Comparison of ENCODE assay signal across 14 cellular contexts in the genomic region with DNA sequence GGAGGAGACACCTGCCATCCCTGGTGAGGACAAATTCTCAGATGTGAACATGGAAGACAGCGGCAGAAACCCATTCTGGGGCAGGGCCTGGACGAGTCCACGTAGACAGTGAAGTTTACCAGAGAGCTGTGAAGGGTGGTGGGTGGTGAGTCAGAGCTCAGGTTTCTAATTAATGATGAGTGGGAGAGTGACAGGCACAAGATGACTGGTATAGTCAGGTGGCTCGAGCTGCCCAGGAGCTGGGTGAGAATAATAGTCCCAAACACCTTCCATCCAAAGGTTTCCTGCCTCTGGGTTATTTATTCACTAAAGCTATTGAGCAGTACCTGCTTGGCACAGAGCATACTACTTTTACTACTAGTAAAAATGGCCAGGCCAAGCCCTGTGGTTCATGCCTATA. TPM values are rescaled to one million over a fixed set of nuclear protein-coding genes. Genes with fewer than 3 reads are reported as not detected.
A peak's percentile ranks its signal among the peaks of the same experiment; 100 is the strongest.
DNase-seq lines count a peak whose midpoint lies in the region; ATAC-seq lines count a peak whose summit lies in the region.
"Had no signal": no experiment of that assay in that cellular context is flagged by ENCODE, and none has a peak within 500 bp of the region (broad histone marks: within the 10 kb centered on the region; RNA-seq: fewer than 3 reads in every experiment).

No MANE protein-coding gene starts in this region.

- H3K27me3 Mint-ChIP-seq in activated T-helper 2 cell treated with anti-CD3 and anti-CD28 coated beads, Interferon-gamma antibody, Interleukin-2, Interleukin-4, amounts not matched to agents 10 μg/mL and 5 μg/mL and 100 μg/mL, durations not matched to agents 14 hours and 24 hours and 36 hours (ENCODE audit: low read depth), result no peaks in the 10 kb centered on the region
- H3K27me3 Mint-ChIP-seq: activated B cell treated with CpG ODN at 0.5 μM for 24 hours; effector memory CD8-positive, alpha-beta T cell had no signal

- no peaks in the 10 kb centered on the region for H3K9me3 Mint-ChIP-seq in activated T-helper 2 cell treated with anti-CD3 and anti-CD28 coated beads, Interferon-gamma antibody, Interleukin-2, Interleukin-4, amounts not matched to agents 10 μg/mL and 5 μg/mL and 100 μg/mL, durations not matched to agents 14 hours and 24 hours and 36 hours
- H3K9me3 Mint-ChIP-seq: activated B cell treated with CpG ODN at 0.5 μM for 24 hours; effector memory CD8-positive, alpha-beta T cell; H9; nephron had no signal

- no peak overlapping the region for H3K27ac Mint-ChIP-seq in activated T-helper 2 cell treated with anti-CD3 and anti-CD28 coated beads, Interferon-gamma antibody, Interleukin-2, Interleukin-4, amounts not matched to agents 10 μg/mL and 5 μg/mL and 100 μg/mL, durations not matched to agents 14 hours and 24 hours and 36 hours
- H3K27ac Mint-ChIP-seq: activated B cell treated with CpG ODN at 0.5 μM for 24 hours, H9, nephron had no signal

- no peaks in the 10 kb centered on the region for H3K36me3 Mint-ChIP-seq in activated T-helper 2 cell treated with anti-CD3 and anti-CD28 coated beads, Interferon-gamma antibody, Interleukin-2, Interleukin-4, amounts not matched to agents 10 μg/mL and 5 μg/mL and 100 μg/mL, durations not matched to agents 14 hours and 24 hours and 36 hours (ENCODE audit: low read depth)

- DNase-seq in activated CD4-positive, CD25-positive, alpha-beta regulatory T cell (lab: John Stamatoyannopoulos, UW), result no peak
- DNase-seq in activated CD4-positive, alpha-beta T cell treated with anti-CD3 and anti-CD28 coated beads, Interleukin-2, amount 50 U/mL, for 48 hours, result peak; percentile 27 to 35
- DNase-seq in mucosa of gallbladder (ENCODE audit: low spot score), result peak; percentile 76
- no peak for DNase-seq in activated T-helper 2 cell treated with anti-CD3 and anti-CD28 coated beads, Interferon-gamma antibody, Interleukin-2, Interleukin-4, amounts not matched to agents 10 μg/mL and 5 μg/mL and 100 μg/mL, durations not matched to agents 14 hours and 24 hours and 36 hours (ENCODE audit: low spot score)
- DNase-seq: activated B cell treated with CpG ODN at 0.5 μM for 24 hours; effector memory CD8-positive, alpha-beta T cell; H9; NCI-H1436 had no signal

- intact Hi-C loops in activated T-helper 2 cell treated with anti-CD3 and anti-CD28 coated beads, Interferon-gamma antibody, Interleukin-2, Interleukin-4, amounts not matched to agents 10 μg/mL and 5 μg/mL and 100 μg/mL, durations not matched to agents 14 hours and 24 hours and 36 hours (cut with micrococcal nuclease), result no loop called here

- ATAC-seq in activated CD4-positive, CD25-positive, alpha-beta regulatory T cell treated with anti-CD3 and anti-CD28 coated beads, Interleukin-2, amount 50 U/mL, for 24 hours, result peak; percentile 100
- peak; percentile 59 for ATAC-seq in HG02610 (IDR thresholded peaks at IDR 0.05; ENCODE audit: unreplicated experiment)
- no peak for ATAC-seq in HG02840 (IDR thresholded peaks at IDR 0.05; ENCODE audit: low FRiP score, unreplicated experiment)
- no peak for ATAC-seq in HG03025 (IDR thresholded peaks at IDR 0.05; ENCODE audit: low FRiP score, unreplicated experiment)
- ATAC-seq: effector memory CD8-positive, alpha-beta T cell had no signal

- H3K4me3 Mint-ChIP-seq in activated T-helper 2 cell treated with anti-CD3 and anti-CD28 coated beads, Interferon-gamma antibody, Interleukin-2, Interleukin-4, amounts not matched to agents 10 μg/mL and 5 μg/mL and 100 μg/mL, durations not matched to agents 14 hours and 24 hours and 36 hours (ENCODE audit: low read depth), result no peak overlapping the region
- H3K4me3 Mint-ChIP-seq: activated B cell treated with CpG ODN at 0.5 μM for 24 hours; effector memory CD8-positive, alpha-beta T cell; H9; nephron had no signal

- H3K4me1 Mint-ChIP-seq in activated T-helper 2 cell treated with anti-CD3 and anti-CD28 coated beads, Interferon-gamma antibody, Interleukin-2, Interleukin-4, amounts not matched to agents 10 μg/mL and 5 μg/mL and 100 μg/mL, durations not matched to agents 14 hours and 24 hours and 36 hours (ENCODE audit: low read depth), result peaks cover 4% of the 10 kb centered on the region

RNA-seq across cellular contexts. Expression of gene TLDC2, which starts 6.0 kb away (rescaled TPM):
- 9.7 TPM for total RNA-seq in mucosa of gallbladder
- total RNA-seq in activated T-helper 2 cell treated with anti-CD3 and anti-CD28 coated beads, Interferon-gamma antibody, Interleukin-2, Interleukin-4, amounts not matched to agents 10 μg/mL and 5 μg/mL and 100 μg/mL, durations not matched to agents 14 hours and 24 hours and 36 hours, result not detected in 2 replicates
- total RNA-seq: A673, activated B cell treated with CpG ODN at 0.5 μM for 24 hours had no signal

Comparison
In these comparisons a context has a peak if more than half of its experiments do, and no peak if none do; other contexts are left out.
1. ATAC-seq: peak in activated CD4-positive, CD25-positive, alpha-beta regulatory T cell treated with anti-CD3 and anti-CD28 coated beads, Interleukin-2, amount 50 U/mL, for 24 hours (2 of 2) and HG02610 (single experiment); none in HG02840 (single experiment) and HG03025 (single experiment).
2. DNase-seq: peak in activated CD4-positive, alpha-beta T cell treated with anti-CD3 and anti-CD28 coated beads, Interleukin-2, amount 50 U/mL, for 48 hours (2 of 2) and mucosa of gallbladder (single experiment); none in activated CD4-positive, CD25-positive, alpha-beta regulatory T cell (0 of 4) and activated T-helper 2 cell treated with anti-CD3 and anti-CD28 coated beads, Interferon-gamma antibody, Interleukin-2, Interleukin-4, amounts not matched to agents 10 μg/mL and 5 μg/mL and 100 μg/mL, durations not matched to agents 14 hours and 24 hours and 36 hours (single experiment).
3. RNA of gene TLDC2, which starts 6.0 kb away (total RNA-seq): 9.7 TPM in mucosa of gallbladder (single experiment); not detected in activated T-helper 2 cell treated with anti-CD3 and anti-CD28 coated beads, Interferon-gamma antibody, Interleukin-2, Interleukin-4, amounts not matched to agents 10 μg/mL and 5 μg/mL and 100 μg/mL, durations not matched to agents 14 hours and 24 hours and 36 hours; every median in the first group is over 10 times any median in the second.